14 cellular contexts compared by ENCODE assay signal in genomic region chr1:54380285-54380882, GRCh38. TPM values are rescaled to one million over a fixed set of nuclear protein-coding genes. Genes with fewer than 3 reads are reported as not detected.
DNase-seq lines count a peak whose midpoint lies in the region; ATAC-seq and TF ChIP-seq lines count a peak whose summit lies in the region.
"Had no signal": no experiment of that assay in that cellular context is flagged by ENCODE, and none has a peak within 500 bp of the region (broad histone marks: within the 10 kb centered on the region; RNA-seq: fewer than 3 reads in every experiment).

No MANE protein-coding gene starts in this region.

- peaks cover 15% of the 10 kb centered on the region for H3F3A ChIP-seq in GM23338 (replicated peaks; ENCODE audit: low read depth)
- H3F3A ChIP-seq in neural progenitor cell (ENCODE audit: low read depth), result peaks cover 36% of the 10 kb centered on the region

- POLR2A ChIA-PET in activated B cell treated with CpG ODN at 0.5 μM for 24 hours (lab: Charles Lee), result interaction anchor here (0.7 kb wide), 1 partner anchor 86 kb away, joined by 3 read pairs; no protein-coding TSS in a partner anchor

- no peak overlapping the region for H2AFZ ChIP-seq in GM23338
- no peak overlapping the region for H2AFZ ChIP-seq in neural progenitor cell (replicated peaks)
- H2AFZ ChIP-seq: GM23248 had no signal

- TF ChIP-seq CTCF in GM23338 (conservative IDR thresholded peaks at IDR 0.05; ENCODE audit: low read depth in 2 of 2) (no peak), activated B cell treated with CpG ODN at 0.5 μM for 24 hours (IDR thresholded peaks at IDR 0.05) (no peak), neural progenitor cell (IDR thresholded peaks at IDR 0.05) (no peak), HFFc6 (IDR thresholded peaks at IDR 0.05) (no peak)

- H3K4me1 Mint-ChIP-seq in GM23338 (peaks cover 69% of the 10 kb centered on the region), activated B cell treated with CpG ODN at 0.5 μM for 24 hours (peaks cover 33% of the 10 kb centered on the region), neural progenitor cell (peaks cover 71% of the 10 kb centered on the region), HFFc6 (ENCODE audit: low read depth) (peaks cover 41% of the 10 kb centered on the region)
- peaks cover 57 to 60% of the 10 kb centered on the region in 2 donors for H3K4me1 Mint-ChIP-seq in effector memory CD8-positive, alpha-beta T cell (ENCODE audit: low read depth in 2 of 2)

- no peak overlapping the region for H3K4me2 ChIP-seq in GM23338
- H3K4me2 ChIP-seq in neural progenitor cell, result no peak overlapping the region

- no peak for DNase-seq in GM23338 (ENCODE audit: low spot score)
- no peak for DNase-seq in activated B cell treated with CpG ODN at 0.5 μM for 24 hours
- DNase-seq in effector memory CD8-positive, alpha-beta T cell, result peak; percentile 24 to 52 (median 51)
- no peak for DNase-seq in neural progenitor cell (ENCODE audit: low spot score)
- DNase-seq in DMS 273 treated with DMSO at 0.1 percent for 48 hours (lab: John Stamatoyannopoulos, UW), result no peak
- no peak for DNase-seq in superior temporal gyrus (ENCODE audit: extremely low spot score)
- no peak for DNase-seq in NCI-H2107 treated with DMSO at 0.1 percent for 48 hours (lab: John Stamatoyannopoulos, UW; ENCODE audit: unreplicated experiment)
- DNase-seq in HFFc6, result no peak
- DNase-seq: erythroblast, GM23248, NCI-H146, NCI-H82 had no signal

- H3K27ac Mint-ChIP-seq in GM23338 (peak overlapping the region; percentile 94), activated B cell treated with CpG ODN at 0.5 μM for 24 hours (peak overlapping the region; percentile 46), neural progenitor cell (peak overlapping the region; percentile 87), HFFc6 (no peak overlapping the region)
- H3K27ac Mint-ChIP-seq in effector memory CD8-positive, alpha-beta T cell, result peak overlapping the region; percentile 64 to 88

- CTCF ChIA-PET in activated B cell treated with CpG ODN at 0.5 μM for 24 hours (lab: Charles Lee), result no interaction called here

- no peaks in the 10 kb centered on the region for H3K27me3 ChIP-seq in GM23338 (ENCODE audit: insufficient read depth)
- no peaks in the 10 kb centered on the region for H3K27me3 ChIP-seq in neural progenitor cell

- peaks cover 66% of the 10 kb centered on the region for H3K4me1 ChIP-seq in GM23338 (ENCODE audit: insufficient read depth)
- peaks cover 55% of the 10 kb centered on the region for H3K4me1 ChIP-seq in neural progenitor cell

- no peaks in the 10 kb centered on the region for H3K9me2 ChIP-seq in GM23338 (ENCODE audit: insufficient read depth)

- no peak for ATAC-seq in GM23338
- no peak for ATAC-seq in activated B cell treated with CpG ODN at 0.5 μM for 24 hours (ENCODE audit: low read depth)
- peak; percentile 93 for ATAC-seq in effector memory CD8-positive, alpha-beta T cell (replicated peaks)

- H3K36me3 ChIP-seq in GM23338 (ENCODE audit: insufficient read depth) (peaks cover 3% of the 10 kb centered on the region; the same call in 1 of the 2 replicates), neural progenitor cell (no peaks in the 10 kb centered on the region)

- H3K4me3 ChIP-seq in GM23338 (no peak overlapping the region), neural progenitor cell (no peak overlapping the region)
- H3K4me3 ChIP-seq: GM23248, SK-N-MC had no signal

- H3K27ac ChIP-seq in GM23338 (ENCODE audit: low read depth), result peak overlapping the region; percentile 98
- H3K27ac ChIP-seq in neural progenitor cell, result peak overlapping the region; percentile 17
- H3K27ac ChIP-seq: C4-2B, GM23248, SK-N-MC had no signal

- intact Hi-C loops in activated B cell treated with CpG ODN at 0.5 μM for 24 hours (cut with micrococcal nuclease), result no loop called here

- H3K9ac ChIP-seq in neural progenitor cell, result no peak overlapping the region
- H3K9ac ChIP-seq: GM23248 had no signal

- H3K36me3 Mint-ChIP-seq in GM23338 (ENCODE audit: low read depth), result peaks cover 28% of the 10 kb centered on the region; the same call in 2 of the 3 replicates
- H3K36me3 Mint-ChIP-seq in activated B cell treated with CpG ODN at 0.5 μM for 24 hours (ENCODE audit: low read depth), result peaks cover 4% of the 10 kb centered on the region
- H3K36me3 Mint-ChIP-seq in effector memory CD8-positive, alpha-beta T cell (ENCODE audit: insufficient read depth), result peaks cover 26% of the 10 kb centered on the region
- peaks cover 20% of the 10 kb centered on the region for H3K36me3 Mint-ChIP-seq in neural progenitor cell
- H3K36me3 Mint-ChIP-seq in HFFc6 (ENCODE audit: low read depth), result no peaks in the 10 kb centered on the region

- H3K79me2 ChIP-seq in GM23338 (replicated peaks; ENCODE audit: insufficient read depth) (peaks cover 97% of the 10 kb centered on the region), neural progenitor cell (ENCODE audit: low read depth) (peaks cover 89% of the 10 kb centered on the region)

- H3K9me3 ChIP-seq in neural progenitor cell (ENCODE audit: low read depth), result no peaks in the 10 kb centered on the region

- H3K9me3 Mint-ChIP-seq in GM23338 (no peaks in the 10 kb centered on the region; the same call in 2 of the 3 replicates), activated B cell treated with CpG ODN at 0.5 μM for 24 hours (no peaks in the 10 kb centered on the region), neural progenitor cell (no peaks in the 10 kb centered on the region), HFFc6 (no peaks in the 10 kb centered on the region)
- no peaks in the 10 kb centered on the region for H3K9me3 Mint-ChIP-seq in effector memory CD8-positive, alpha-beta T cell

- H3K4me3 Mint-ChIP-seq in GM23338 (no peak overlapping the region), activated B cell treated with CpG ODN at 0.5 μM for 24 hours (no peak overlapping the region), neural progenitor cell (no peak overlapping the region), HFFc6 (no peak overlapping the region)
- H3K4me3 Mint-ChIP-seq in effector memory CD8-positive, alpha-beta T cell, result peak overlapping the region; percentile 40 to 53

- H3K27me3 Mint-ChIP-seq in GM23338 (ENCODE audit: insufficient read depth, low read depth, poor library complexity) (peaks cover 9% of the 10 kb centered on the region), activated B cell treated with CpG ODN at 0.5 μM for 24 hours (no peaks in the 10 kb centered on the region), neural progenitor cell (ENCODE audit: insufficient read depth, low read depth) (peaks cover 10% of the 10 kb centered on the region), HFFc6 (ENCODE audit: insufficient read depth) (no peaks in the 10 kb centered on the region; the same call in 1 of the 2 replicates)
- no peaks in the 10 kb centered on the region for H3K27me3 Mint-ChIP-seq in effector memory CD8-positive, alpha-beta T cell

- peaks cover 23% of the 10 kb centered on the region; the same call in 1 of the 2 replicates for H4K20me1 ChIP-seq in GM23338 (replicated peaks; ENCODE audit: insufficient read depth)
- peaks cover 90% of the 10 kb centered on the region for H4K20me1 ChIP-seq in neural progenitor cell (ENCODE audit: low read depth)

TF ChIP-seq in GM23338, 12 proteins besides CTCF, POLR2A, EP300 and RAD21 (continues in another document):
- TF ChIP-seq EZH2 (IDR thresholded peaks at IDR 0.05; ENCODE audit: low read depth, unreplicated experiment), result no peak
- no peak for TF ChIP-seq REST (IDR thresholded peaks at IDR 0.05; ENCODE audit: unreplicated experiment)
- no peak for TF ChIP-seq ZNF114 (CRISPR knock-in tag; IDR thresholded peaks at IDR 0.05)

RNA-seq across cellular contexts. Expression of gene SSBP3, which starts 25.8 kb away (rescaled TPM):
- 47.4 and 59.5 TPM in 2 replicates for total RNA-seq in GM23338 (2014; rRNA removed; shearing (Covaris generic))
- 68.6 and 82.3 TPM in 2 replicates for polyA plus RNA-seq in GM23338 (2016; fragmentation: Nextera tagmentation; extraction: Ambion mirVana)
- total RNA-seq in activated B cell treated with CpG ODN at 0.5 μM for 24 hours (23.1 and 29.7 TPM in 2 replicates), neural progenitor cell (ENCODE audit: low replicate concordance) (53.0 and 86.1 TPM in 2 replicates)
- 10 to 100 TPM; 42.3 to 72.2 (median 58.1) TPM for total RNA-seq in HFFc6 (2021; fragmentation: NEBNext Ultra II Directional; extraction: Animal tissue kit (Norgen Biotek cat#: 25700))

Comparison
In these comparisons a context has a peak if more than half of its experiments do, and no peak if none do; other contexts are left out.
1. DNase-seq: peak in effector memory CD8-positive, alpha-beta T cell (3 of 3); none in GM23338 (single experiment), activated B cell treated with CpG ODN at 0.5 μM for 24 hours (single experiment), neural progenitor cell (single experiment), DMS 273 treated with DMSO at 0.1 percent for 48 hours (single experiment), superior temporal gyrus (single experiment), NCI-H2107 treated with DMSO at 0.1 percent for 48 hours (single experiment) and HFFc6 (single experiment).
2. H3K4me3 Mint-ChIP-seq: peak in effector memory CD8-positive, alpha-beta T cell (2 of 2); none in GM23338 (single experiment), activated B cell treated with CpG ODN at 0.5 μM for 24 hours (single experiment), neural progenitor cell (single experiment) and HFFc6 (single experiment).